ENCODE assay signal across 28 cellular contexts in the genomic region with DNA sequence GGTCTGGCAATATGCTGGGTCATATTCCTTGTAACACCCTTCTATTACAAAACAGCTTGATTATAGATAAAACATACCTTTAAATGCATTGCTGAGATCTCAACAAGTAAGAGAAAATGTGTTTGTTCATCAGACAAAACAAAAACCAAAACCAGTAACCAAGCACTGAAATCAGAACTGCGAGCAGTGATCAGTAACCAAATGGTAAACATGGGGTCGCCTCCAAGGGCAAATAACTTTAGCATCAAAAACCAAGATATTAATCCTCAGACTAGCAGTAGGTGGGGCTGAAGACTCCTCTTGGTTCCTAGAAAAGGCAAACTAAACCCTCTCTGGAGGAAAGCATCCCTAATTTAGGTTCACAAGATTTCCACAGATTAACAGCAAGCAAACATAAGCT. TPM values are rescaled to one million over a fixed set of nuclear protein-coding genes. Genes with fewer than 3 reads are reported as not detected.
"Had no signal": no experiment of that assay in that cellular context is flagged by ENCODE, and none has a peak within 500 bp of the region (broad histone marks: within the 10 kb centered on the region; RNA-seq: fewer than 3 reads in every experiment).

No MANE protein-coding gene starts in this region.

- H3K4me1 ChIP-seq: esophagus squamous epithelium, heart right ventricle, left lung, prostate gland, right atrium auricular region, stomach, thyroid gland, vagina had no signal

- H3K9me3 ChIP-seq: esophagus squamous epithelium, heart right ventricle, left lung, prostate gland, right atrium auricular region, stomach, thyroid gland, vagina had no signal

- H3K36me3 ChIP-seq: esophagus squamous epithelium, heart right ventricle, left lung, neural progenitor cell, prostate gland, right atrium auricular region, stomach, thyroid gland, vagina had no signal

- H3K4me3 Mint-ChIP-seq: effector memory CD8-positive, alpha-beta T cell; mesothelial cell of epicardium; naive thymus-derived CD4-positive, alpha-beta T cell; nephron; neural progenitor cell; stimulated activated effector memory CD8-positive, alpha-beta T cell treated with anti-CD3 and anti-CD28 coated beads, Interleukin-12 subunit alpha, Interleukin-12 subunit beta, amount 100 ng/mL, for 72 hours had no signal

- H3K4me2 ChIP-seq: neural progenitor cell, smooth muscle cell had no signal

- H3K9ac ChIP-seq: neural progenitor cell had no signal

- H3K4me3 ChIP-seq: esophagus squamous epithelium, heart right ventricle, left lung, neural progenitor cell, prostate gland, right atrium auricular region, smooth muscle cell, stomach, thyroid gland, vagina had no signal

- H3K27me3 ChIP-seq: esophagus squamous epithelium, heart right ventricle, left lung, neural progenitor cell, right atrium auricular region, stomach, thyroid gland, vagina had no signal

- DNase-seq: effector memory CD8-positive, alpha-beta T cell; erythroblast; esophagus squamous epithelium; foreskin melanocyte; glutamatergic neuron; heart right ventricle; hippocampal formation; left cardiac atrium; left lung; mesenchymal stem cell; naive thymus-derived CD4-positive, alpha-beta T cell; stimulated activated CD4-positive, alpha-beta T cell treated with anti-CD3 and anti-CD28 coated beads, Interleukin-12 subunit alpha, Interleukin-12 subunit beta, amount 100 ng/mL, for 4 hours; stimulated activated CD4-positive, alpha-beta T cell treated with anti-CD3 and anti-CD28 coated beads, Interleukin-2, amount 100 ng/mL, for 24 hours; stimulated activated CD4-positive, alpha-beta T cell treated with anti-CD3 and anti-CD28 coated beads, Interleukin-4, amount 100 ng/mL, for 24 hours; stimulated activated naive CD4-positive, alpha-beta T cell treated with Interleukin-2 at 50 U/mL for 16 hours; stomach; thyroid gland had no signal

- H3K27me3 Mint-ChIP-seq: effector memory CD8-positive, alpha-beta T cell had no signal

- H3K4me1 Mint-ChIP-seq: mesothelial cell of epicardium; naive thymus-derived CD4-positive, alpha-beta T cell; nephron; neural progenitor cell; stimulated activated effector memory CD8-positive, alpha-beta T cell treated with anti-CD3 and anti-CD28 coated beads, Interleukin-12 subunit alpha, Interleukin-12 subunit beta, amount 100 ng/mL, for 72 hours had no signal

- H2AFZ ChIP-seq: neural progenitor cell had no signal

- H3K27ac Mint-ChIP-seq: effector memory CD8-positive, alpha-beta T cell; mesothelial cell of epicardium; naive thymus-derived CD4-positive, alpha-beta T cell; nephron; neural progenitor cell; stimulated activated effector memory CD8-positive, alpha-beta T cell treated with anti-CD3 and anti-CD28 coated beads, Interleukin-12 subunit alpha, Interleukin-12 subunit beta, amount 100 ng/mL, for 72 hours had no signal

- H3K36me3 Mint-ChIP-seq: mesothelial cell of epicardium; naive thymus-derived CD4-positive, alpha-beta T cell; neural progenitor cell; stimulated activated effector memory CD8-positive, alpha-beta T cell treated with anti-CD3 and anti-CD28 coated beads, Interleukin-12 subunit alpha, Interleukin-12 subunit beta, amount 100 ng/mL, for 72 hours had no signal

- FAIRE-seq: endometrium, islet of Langerhans had no signal

- ATAC-seq: effector memory CD8-positive, alpha-beta T cell; heart right ventricle; left cardiac atrium; left lung; naive thymus-derived CD4-positive, alpha-beta T cell; sciatic nerve; stimulated activated effector memory CD8-positive, alpha-beta T cell treated with anti-CD3 and anti-CD28 coated beads, Interleukin-12 subunit alpha, Interleukin-12 subunit beta, amount 100 ng/mL, for 72 hours had no signal

- H3K9me3 Mint-ChIP-seq: effector memory CD8-positive, alpha-beta T cell; mesothelial cell of epicardium; naive thymus-derived CD4-positive, alpha-beta T cell; nephron; neural progenitor cell; stimulated activated effector memory CD8-positive, alpha-beta T cell treated with anti-CD3 and anti-CD28 coated beads, Interleukin-12 subunit alpha, Interleukin-12 subunit beta, amount 100 ng/mL, for 72 hours had no signal

- H3K27ac ChIP-seq: esophagus squamous epithelium, heart right ventricle, left lung, neural progenitor cell, prostate gland, right atrium auricular region, stomach, thyroid gland, vagina had no signal

RNA-seq across cellular contexts. Expression of a gene that starts 6.6 kb away (rescaled TPM):
- total RNA-seq: naive thymus-derived CD4-positive, alpha-beta T cell; vagina had no signal
- polyA plus RNA-seq: smooth muscle cell had no signal

RNA-seq across cellular contexts. Expression of a gene that starts 41.3 kb away (rescaled TPM):
- polyA plus RNA-seq: naive thymus-derived CD4-positive, alpha-beta T cell had no signal
